In genomic region chr20:62646851-62647520, GRCh38 we compare ENCODE assay signal across 1 cellular context.
TF ChIP-seq lines count a peak whose summit lies in the region.

No MANE protein-coding gene starts in this region.

TF ChIP-seq in GM12878, 131 proteins besides CTCF, POLR2A, EP300 and RAD21 (continued from another document):
- TF ChIP-seq ATF3 (IDR thresholded peaks at IDR 0.05; ENCODE audit: borderline replicate concordance, extremely low read depth, low read depth, low read length), result no peak
- TF ChIP-seq CREM (IDR thresholded peaks at IDR 0.05; ENCODE audit: low read depth), result no peak
- no peak for TF ChIP-seq BRCA1 (IDR thresholded peaks at IDR 0.05; ENCODE audit: low read depth, low read length)
- TF ChIP-seq SMAD5 (IDR thresholded peaks at IDR 0.05; ENCODE audit: low read depth), result no peak
- no peak for TF ChIP-seq FOXM1 (IDR thresholded peaks at IDR 0.05; ENCODE audit: low read depth, low read length)
- TF ChIP-seq RBBP5 (conservative IDR thresholded peaks at IDR 0.05), result no peak
- TF ChIP-seq ZNF592 (IDR thresholded peaks at IDR 0.05), result no peak
- no peak for TF ChIP-seq POLR2AphosphoS5 (IDR thresholded peaks at IDR 0.05; ENCODE audit: low read length)
- 0 out of 2 replicates have a peak, but pooled peaks have one; percentile 20 for TF ChIP-seq YY1 (IDR thresholded peaks at IDR 0.05; ENCODE audit: low read depth, low read length)
- TF ChIP-seq ZNF207 (IDR thresholded peaks at IDR 0.05; ENCODE audit: borderline replicate concordance), result no peak
TF ChIP-seq in GM12878: peak in this region for 6.
